Comparison of ENCODE assay signal across 20 cellular contexts in genomic region chr17:82797061-82797460, GRCh38. TPM values are rescaled to one million over a fixed set of nuclear protein-coding genes. Genes with fewer than 3 reads are reported as not detected.
DNase-seq lines count a peak whose midpoint lies in the region; ATAC-seq and TF ChIP-seq lines count a peak whose summit lies in the region.
"Had no signal": no experiment of that assay in that cellular context is flagged by ENCODE, and none has a peak within 500 bp of the region (broad histone marks: within the 10 kb centered on the region; RNA-seq: fewer than 3 reads in every experiment).

No MANE protein-coding gene starts in this region.

- ATAC-seq in Right ventricle myocardium inferior, result no peak
- ATAC-seq in left cardiac atrium, result no peak
- no peak for ATAC-seq in stimulated activated effector memory CD8-positive, alpha-beta T cell treated with anti-CD3 and anti-CD28 coated beads, Interleukin-12 subunit alpha, Interleukin-12 subunit beta, amount 100 ng/mL, for 72 hours
- ATAC-seq: GM12878, HepG2 had no signal

- intact Hi-C loops in Right ventricle myocardium inferior (cut with DNase I) (loop anchor here (5.0 kb wide), 1 partner anchor 35 kb away; no protein-coding TSS in a partner anchor), left cardiac atrium (cut with DNase I) (no loop called here)

- H3K36me3 ChIP-seq in HAP-1 (replicated peaks), result peaks cover 70% of the 10 kb centered on the region

- CTCF ChIA-PET in RWPE1 (lab: Yijun Ruan, JAX), result no interaction called here

- H3K36me3 Mint-ChIP-seq in stimulated activated effector memory CD8-positive, alpha-beta T cell treated with anti-CD3 and anti-CD28 coated beads, Interleukin-12 subunit alpha, Interleukin-12 subunit beta, amount 100 ng/mL, for 72 hours, result peaks cover 30% of the 10 kb centered on the region

- no peaks in the 10 kb centered on the region for H3K9me3 ChIP-seq in HAP-1
- H3K9me3 ChIP-seq: BE2C had no signal

- no peaks in the 10 kb centered on the region for H3K9me3 Mint-ChIP-seq in stimulated activated effector memory CD8-positive, alpha-beta T cell treated with anti-CD3 and anti-CD28 coated beads, Interleukin-12 subunit alpha, Interleukin-12 subunit beta, amount 100 ng/mL, for 72 hours

- no peak overlapping the region for H3K4me3 Mint-ChIP-seq in stimulated activated effector memory CD8-positive, alpha-beta T cell treated with anti-CD3 and anti-CD28 coated beads, Interleukin-12 subunit alpha, Interleukin-12 subunit beta, amount 100 ng/mL, for 72 hours
- H3K4me3 Mint-ChIP-seq: CD4-positive, alpha-beta memory T cell; H9; IgD-negative memory B cell had no signal

- POLR2A ChIA-PET in RWPE1 (lab: Yijun Ruan, JAX; ENCODE audit: low non-redundant PET), result no interaction called here

- no peaks in the 10 kb centered on the region for H3K27me3 ChIP-seq in HAP-1 (ENCODE audit: low read depth)
- H3K27me3 ChIP-seq: BE2C had no signal

- peaks cover 19% of the 10 kb centered on the region for H3K4me1 Mint-ChIP-seq in stimulated activated effector memory CD8-positive, alpha-beta T cell treated with anti-CD3 and anti-CD28 coated beads, Interleukin-12 subunit alpha, Interleukin-12 subunit beta, amount 100 ng/mL, for 72 hours

- H3K4me1 ChIP-seq in HAP-1, result no peaks in the 10 kb centered on the region
- H3K4me1 ChIP-seq: BE2C had no signal

- 0 out of 2 replicates have a peak overlapping the region, but pooled peaks have one; percentile 0 for H3K27ac ChIP-seq in RWPE1

- DNase-seq in Right ventricle myocardium inferior (ENCODE audit: missing footprints) (peak; percentile 56), left cardiac atrium (no peak), RWPE1 (ENCODE audit: low spot score) (no peak), HAP-1 (ENCODE audit: low spot score in 2 of 2) (no peak), NCI-H226 (no peak)
- no peak for DNase-seq in stimulated activated effector memory CD8-positive, alpha-beta T cell treated with anti-CD3 and anti-CD28 coated beads, Interleukin-12 subunit alpha, Interleukin-12 subunit beta, amount 100 ng/mL, for 72 hours (ENCODE audit: low spot score in 2 of 2)
- DNase-seq: BE2C; C1 segment of cervical spinal cord; Calu3; CD4-positive, alpha-beta memory T cell; DMS53; DND-41; EL; H9 had no signal

- peak overlapping the region; percentile 45 for H3K27ac Mint-ChIP-seq in stimulated activated effector memory CD8-positive, alpha-beta T cell treated with anti-CD3 and anti-CD28 coated beads, Interleukin-12 subunit alpha, Interleukin-12 subunit beta, amount 100 ng/mL, for 72 hours
- H3K27ac Mint-ChIP-seq: IgD-negative memory B cell had no signal

- in situ Hi-C loops in HAP-1 (cut with MboI; ENCODE audit: low sequenced_read_pairs), result no loop called here

- no peak for TF ChIP-seq CTCF in RWPE1 (conservative IDR thresholded peaks at IDR 0.05; ENCODE audit: low read depth)

- H3K4me3 ChIP-seq in HAP-1, result no peak overlapping the region
- H3K4me3 ChIP-seq: GM12878 had no signal

RNA-seq across cellular contexts. Expression of gene ZNF750, which starts 42.8 kb away (rescaled TPM):
- total RNA-seq in Right ventricle myocardium inferior (not detected), left cardiac atrium (not detected)
- total RNA-seq: A172; Calu3; CD4-positive, alpha-beta memory T cell; G401; GM12878; H1; H9; HepG2 had no signal

RNA-seq across cellular contexts. Expression of gene TBCD, which starts 45.2 kb away (rescaled TPM):
- total RNA-seq in Right ventricle myocardium inferior (43.4 TPM), left cardiac atrium (10 to 100 TPM; 37.0 to 59.8 TPM)
